8 cellular contexts compared by ENCODE assay signal in the genomic region with DNA sequence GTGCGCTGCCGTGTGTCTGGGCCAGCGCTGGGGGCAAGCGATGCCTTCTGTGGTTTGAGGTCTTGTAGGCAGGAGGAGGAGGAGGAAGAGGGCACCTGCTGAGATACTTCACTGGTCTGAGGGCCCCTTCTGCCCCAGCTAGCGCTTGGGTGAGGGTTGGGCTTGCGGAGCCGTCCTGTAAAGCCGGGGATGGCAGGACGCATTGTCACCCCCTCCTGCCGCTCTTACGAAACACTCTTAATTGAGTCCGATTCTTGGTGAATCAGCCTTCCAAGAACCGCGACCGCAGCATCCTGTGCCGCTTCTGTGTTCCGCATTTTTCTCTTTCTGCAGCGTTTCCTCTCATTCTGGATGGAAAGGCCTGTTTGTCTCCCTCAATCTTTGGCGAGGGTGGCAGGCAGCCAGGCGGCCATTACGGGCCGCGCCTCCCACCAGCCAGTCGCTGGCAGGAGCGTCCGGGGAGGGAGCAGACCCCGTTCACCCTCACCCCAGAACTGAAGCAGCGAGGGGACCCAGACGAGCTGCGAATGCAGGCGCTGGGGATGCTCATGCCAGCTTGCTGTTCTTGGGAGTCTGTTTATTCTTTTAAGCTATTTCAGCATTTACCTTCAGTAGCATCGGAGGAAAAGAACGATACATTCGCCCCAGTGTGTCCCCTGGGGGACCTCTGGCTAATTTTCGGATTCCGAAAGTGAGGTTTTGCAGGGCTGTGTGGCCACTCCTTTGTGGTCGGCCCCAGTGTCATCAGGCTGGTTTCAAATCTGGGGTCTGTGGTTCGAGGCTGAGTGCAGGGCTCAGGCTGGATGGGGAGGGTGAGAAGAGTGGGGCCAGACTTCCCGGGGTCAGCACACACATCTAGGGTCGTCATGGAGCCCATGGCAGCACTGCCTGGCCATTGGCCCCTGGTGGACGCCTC.
DNase-seq lines count a peak whose midpoint lies in the region; ATAC-seq, FAIRE-seq and TF ChIP-seq lines count a peak whose summit lies in the region.

No MANE protein-coding gene starts in this region.

- FAIRE-seq in HTR-8/SVneo (lab: Jason Lieb, UNC): peak; percentile 62

- intact Hi-C loops in activated CD4-positive, alpha-beta T cell treated with anti-CD3 and anti-CD28 coated beads, Interleukin-2, amount 10 ng/mL, durations not matched to agents 24 days and 14 days (cut with micrococcal nuclease): loop anchor here (1.0 to 10.0 kb wide), 4 partner anchors 9 to 294 kb away; a partner anchor contains a TSS

- DNase-seq in HTR-8/SVneo (ENCODE audit: insufficient read length, low spot score) (peak; percentile 69), chondrocyte (ENCODE audit: low spot score) (no peak), medulla oblongata (ENCODE audit: extremely low spot score) (peak; percentile 89), NCI-H524 treated with DMSO at 0.1 percent for 48 hours (lab: John Stamatoyannopoulos, UW) (no peak), OCI-M2 (lab: John Stamatoyannopoulos, UW; ENCODE audit: unreplicated experiment) (no peak)
- peak; percentile 94 for DNase-seq in activated CD4-positive, alpha-beta T cell treated with anti-CD3 and anti-CD28 coated beads, Interleukin-2, amount 10 ng/mL, durations not matched to agents 24 days and 14 days
- DNase-seq in stimulated activated CD4-positive, alpha-beta T cell treated with anti-CD3 and anti-CD28 coated beads, TNF-alpha, amount 100 ng/mL, for 4 hours (ENCODE audit: low read depth in 3 of 3): peak in 2 of 3 experiments; percentile 70 to 74

- peak overlapping the region; percentile 86 for H3K4me3 Mint-ChIP-seq in activated CD4-positive, alpha-beta T cell treated with anti-CD3 and anti-CD28 coated beads, Interleukin-2, amount 10 ng/mL, durations not matched to agents 24 days and 14 days
- peak overlapping the region; percentile 40 for H3K4me3 Mint-ChIP-seq in chondrocyte (ENCODE audit: unreplicated experiment)

- TF ChIP-seq CTCF in chondrocyte (IDR thresholded peaks at IDR 0.05): no peak

- H3K36me3 Mint-ChIP-seq in activated CD4-positive, alpha-beta T cell treated with anti-CD3 and anti-CD28 coated beads, Interleukin-2, amount 10 ng/mL, durations not matched to agents 24 days and 14 days (ENCODE audit: low read depth): peaks cover 6% of the 10 kb centered on the region
- H3K36me3 Mint-ChIP-seq in chondrocyte (ENCODE audit: low read depth): peaks cover 2% of the 10 kb centered on the region

- peak overlapping the region; percentile 95 for H3K27ac Mint-ChIP-seq in activated CD4-positive, alpha-beta T cell treated with anti-CD3 and anti-CD28 coated beads, Interleukin-2, amount 10 ng/mL, durations not matched to agents 24 days and 14 days
- peak overlapping the region; percentile 89 for H3K27ac Mint-ChIP-seq in chondrocyte (ENCODE audit: unreplicated experiment)

- H3K27me3 Mint-ChIP-seq in activated CD4-positive, alpha-beta T cell treated with anti-CD3 and anti-CD28 coated beads, Interleukin-2, amount 10 ng/mL, durations not matched to agents 24 days and 14 days: no peaks in the 10 kb centered on the region
- H3K27me3 Mint-ChIP-seq in chondrocyte (ENCODE audit: low read depth): no peaks in the 10 kb centered on the region

- peak; percentile 59 for ATAC-seq in GM18907 (IDR thresholded peaks at IDR 0.05; ENCODE audit: unreplicated experiment)

- H3K9me3 Mint-ChIP-seq in activated CD4-positive, alpha-beta T cell treated with anti-CD3 and anti-CD28 coated beads, Interleukin-2, amount 10 ng/mL, durations not matched to agents 24 days and 14 days: no peaks in the 10 kb centered on the region
- no peaks in the 10 kb centered on the region for H3K9me3 Mint-ChIP-seq in chondrocyte (ENCODE audit: low read depth)

- peaks cover 67% of the 10 kb centered on the region for H3K4me1 Mint-ChIP-seq in activated CD4-positive, alpha-beta T cell treated with anti-CD3 and anti-CD28 coated beads, Interleukin-2, amount 10 ng/mL, durations not matched to agents 24 days and 14 days
- H3K4me1 Mint-ChIP-seq in chondrocyte (ENCODE audit: low read depth): peaks cover 64% of the 10 kb centered on the region

Comparison
In these comparisons a context has a peak if more than half of its experiments do, and no peak if none do; other contexts are left out.
1. DNase-seq: peak in HTR-8/SVneo (single experiment), activated CD4-positive, alpha-beta T cell treated with anti-CD3 and anti-CD28 coated beads, Interleukin-2, amount 10 ng/mL, durations not matched to agents 24 days and 14 days (single experiment), medulla oblongata (single experiment) and stimulated activated CD4-positive, alpha-beta T cell treated with anti-CD3 and anti-CD28 coated beads, TNF-alpha, amount 100 ng/mL, for 4 hours (2 of 3); none in chondrocyte (single experiment), NCI-H524 treated with DMSO at 0.1 percent for 48 hours (single experiment) and OCI-M2 (single experiment).